8 cellular contexts compared by ENCODE assay signal in the genomic region with DNA sequence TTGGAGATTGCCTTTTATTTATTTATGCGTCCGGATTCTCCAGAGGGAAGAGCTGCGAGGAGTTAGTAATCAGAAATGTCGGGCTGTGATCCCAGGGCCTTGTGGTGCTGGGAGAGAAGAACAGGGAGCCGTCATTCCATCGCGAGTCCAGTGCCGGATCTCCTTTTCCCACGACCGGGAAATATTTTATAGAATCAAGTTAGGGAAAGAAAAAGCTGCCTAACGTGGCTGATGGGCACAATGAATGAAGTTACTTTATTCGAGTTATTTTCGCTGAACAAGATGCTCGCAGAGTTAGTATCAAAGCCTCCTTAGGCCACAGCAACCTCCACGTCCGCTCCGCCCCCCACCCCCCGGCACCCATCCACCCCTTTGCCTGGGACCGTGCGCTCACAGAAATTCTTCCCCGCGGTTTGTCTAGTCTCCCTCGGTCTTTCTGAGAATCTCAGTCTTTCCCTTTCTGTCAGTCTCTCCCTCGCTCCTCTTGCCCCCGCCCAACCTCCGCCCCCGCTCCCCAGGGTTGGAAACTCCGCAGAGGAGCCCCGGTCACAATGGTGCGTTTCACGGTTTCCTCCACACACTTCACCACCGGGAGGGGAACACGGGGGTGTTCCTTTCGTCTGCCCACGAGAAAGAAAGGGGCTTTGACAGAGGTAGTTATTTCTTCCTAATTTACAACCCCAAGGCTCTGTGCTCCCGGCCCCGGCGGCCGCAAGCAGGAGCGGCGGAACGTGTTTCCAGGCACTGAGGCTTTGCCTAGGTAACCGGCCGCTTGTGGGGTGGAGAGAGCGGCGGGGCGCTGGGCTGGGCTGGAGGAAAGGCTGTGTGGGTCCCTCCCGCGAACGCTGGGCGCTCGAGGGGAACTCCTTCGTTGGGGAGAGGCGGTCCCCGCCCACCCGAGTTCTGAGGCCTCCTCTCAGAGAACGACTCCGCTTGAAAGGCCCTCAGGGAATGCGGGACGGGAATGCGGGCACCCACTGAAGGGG. TPM values are rescaled to one million over a fixed set of nuclear protein-coding genes. Genes with fewer than 3 reads are reported as not detected.
DNase-seq lines count a peak whose midpoint lies in the region; ATAC-seq and TF ChIP-seq lines count a peak whose summit lies in the region.

No MANE protein-coding gene starts in this region.

- peak in 6 of 7 experiments; percentile 29 to 65 (median 54) for DNase-seq in CD8-positive, alpha-beta T cell
- DNase-seq in activated CD4-positive, alpha-beta T cell treated with anti-CD3 and anti-CD28 coated beads, Interleukin-2, amount 50 U/mL, for 48 hours = peak; percentile 91 to 93
- peak; percentile 47 for DNase-seq in effector CD8-positive, alpha-beta T cell (lab: John Stamatoyannopoulos, UW)
- DNase-seq in mucosa of descending colon (peak; percentile 37 to 63 (median 54)), GOT3 (lab: John Stamatoyannopoulos, UW) (no peak)
- peak; percentile 47 to 63 for DNase-seq in stimulated activated CD8-positive, alpha-beta memory T cell treated with anti-CD3 and anti-CD28 coated beads, Interleukin-2, amount 100 ng/mL, for 1 hour (ENCODE audit: low read depth in 2 of 2)

- H3K36me3 Mint-ChIP-seq in CD8-positive, alpha-beta T cell = peaks cover 27% of the 10 kb centered on the region

- TF ChIP-seq RAD21 in Ishikawa (IDR thresholded peaks at IDR 0.05; ENCODE audit: low read depth) = no peak

- H3K4me3 Mint-ChIP-seq in CD8-positive, alpha-beta T cell = peak overlapping the region; percentile 99

- intact Hi-C loops in CD8-positive, alpha-beta T cell (cut with DNase I, micrococcal nuclease) = loop anchor here (2.0 to 10.0 kb wide), 11 partner anchors 17 to 1839 kb away; a partner anchor contains a TSS
- intact Hi-C loops in mucosa of descending colon (cut with DNase I, micrococcal nuclease) = no loop called here

- no peak for ATAC-seq in CD8-positive, alpha-beta T cell
- ATAC-seq in mucosa of descending colon = no peak
- no peak for ATAC-seq in GM21737 (IDR thresholded peaks at IDR 0.05; ENCODE audit: unreplicated experiment)

- no peak for TF ChIP-seq EP300 in Ishikawa (IDR thresholded peaks at IDR 0.05; ENCODE audit: borderline replicate concordance)

- peaks cover 28% of the 10 kb centered on the region for H3K27me3 ChIP-seq in CD8-positive, alpha-beta T cell (ENCODE audit: insufficient read depth, low read length)

- peak overlapping the region; percentile 37 for H3K27ac Mint-ChIP-seq in CD8-positive, alpha-beta T cell

- POLR2A ChIA-PET in CD8-positive, alpha-beta T cell (lab: Charles Lee) = interaction anchor here (1.0 to 2.2 kb wide), 3 partner anchors 8 to 83 kb away, joined by 3 to 7 read pairs (median 3); no protein-coding TSS in a partner anchor

- no peak overlapping the region for H3K27ac ChIP-seq in CD8-positive, alpha-beta T cell (ENCODE audit: low read depth, low read length)

- H3K27me3 Mint-ChIP-seq in CD8-positive, alpha-beta T cell (ENCODE audit: low read depth) = peaks cover 49% of the 10 kb centered on the region

- peaks cover 44% of the 10 kb centered on the region for H3K4me1 ChIP-seq in CD8-positive, alpha-beta T cell (ENCODE audit: insufficient read depth, low read length)
- H3K4me1 ChIP-seq in mucosa of descending colon (ENCODE audit: low read depth) = peaks cover 44% of the 10 kb centered on the region

- CTCF ChIA-PET in CD8-positive, alpha-beta T cell (lab: Charles Lee) = interaction anchor here (0.9 to 1.4 kb wide), 12 partner anchors 10 to 191 kb away, joined by 3 to 6 read pairs (median 3); no protein-coding TSS in a partner anchor

- H3K4me3 ChIP-seq in CD8-positive, alpha-beta T cell (ENCODE audit: low read depth, low read length) = peak overlapping the region; percentile 90
- H3K4me3 ChIP-seq in mucosa of descending colon = no peak overlapping the region

- no peaks in the 10 kb centered on the region for H3K9me3 ChIP-seq in CD8-positive, alpha-beta T cell (ENCODE audit: low read length)
- H3K9me3 ChIP-seq in mucosa of descending colon = no peaks in the 10 kb centered on the region

- H3K9me3 Mint-ChIP-seq in CD8-positive, alpha-beta T cell = no peaks in the 10 kb centered on the region

- H3K4me1 Mint-ChIP-seq in CD8-positive, alpha-beta T cell (ENCODE audit: low read depth) = peaks cover 49% of the 10 kb centered on the region

- TF ChIP-seq CTCF in CD8-positive, alpha-beta T cell (IDR thresholded peaks at IDR 0.05) = no peak
- TF ChIP-seq CTCF in mucosa of descending colon (IDR thresholded peaks at IDR 0.05) = no peak

- H3K36me3 ChIP-seq in CD8-positive, alpha-beta T cell (ENCODE audit: insufficient read depth, low read length) = no peaks in the 10 kb centered on the region
- no peaks in the 10 kb centered on the region for H3K36me3 ChIP-seq in mucosa of descending colon (ENCODE audit: low read depth)

TF ChIP-seq in Ishikawa, 13 proteins besides CTCF, POLR2A, EP300 and RAD21:
- TF ChIP-seq ZBTB7A (IDR thresholded peaks at IDR 0.05; ENCODE audit: low read depth) (no peak), CEBPB (IDR thresholded peaks at IDR 0.05) (no peak), EGR1 (IDR thresholded peaks at IDR 0.05) (peak; percentile 79), TEAD4 (IDR thresholded peaks at IDR 0.05) (no peak), TAF1 (IDR thresholded peaks at IDR 0.05; ENCODE audit: low read depth) (no peak), TCF12 (IDR thresholded peaks at IDR 0.05; ENCODE audit: low read depth) (no peak), CREB1 (IDR thresholded peaks at IDR 0.05; ENCODE audit: low read depth) (no peak), YY1 (IDR thresholded peaks at IDR 0.05; ENCODE audit: low read depth) (no peak)
- TF ChIP-seq, protein P1, sequence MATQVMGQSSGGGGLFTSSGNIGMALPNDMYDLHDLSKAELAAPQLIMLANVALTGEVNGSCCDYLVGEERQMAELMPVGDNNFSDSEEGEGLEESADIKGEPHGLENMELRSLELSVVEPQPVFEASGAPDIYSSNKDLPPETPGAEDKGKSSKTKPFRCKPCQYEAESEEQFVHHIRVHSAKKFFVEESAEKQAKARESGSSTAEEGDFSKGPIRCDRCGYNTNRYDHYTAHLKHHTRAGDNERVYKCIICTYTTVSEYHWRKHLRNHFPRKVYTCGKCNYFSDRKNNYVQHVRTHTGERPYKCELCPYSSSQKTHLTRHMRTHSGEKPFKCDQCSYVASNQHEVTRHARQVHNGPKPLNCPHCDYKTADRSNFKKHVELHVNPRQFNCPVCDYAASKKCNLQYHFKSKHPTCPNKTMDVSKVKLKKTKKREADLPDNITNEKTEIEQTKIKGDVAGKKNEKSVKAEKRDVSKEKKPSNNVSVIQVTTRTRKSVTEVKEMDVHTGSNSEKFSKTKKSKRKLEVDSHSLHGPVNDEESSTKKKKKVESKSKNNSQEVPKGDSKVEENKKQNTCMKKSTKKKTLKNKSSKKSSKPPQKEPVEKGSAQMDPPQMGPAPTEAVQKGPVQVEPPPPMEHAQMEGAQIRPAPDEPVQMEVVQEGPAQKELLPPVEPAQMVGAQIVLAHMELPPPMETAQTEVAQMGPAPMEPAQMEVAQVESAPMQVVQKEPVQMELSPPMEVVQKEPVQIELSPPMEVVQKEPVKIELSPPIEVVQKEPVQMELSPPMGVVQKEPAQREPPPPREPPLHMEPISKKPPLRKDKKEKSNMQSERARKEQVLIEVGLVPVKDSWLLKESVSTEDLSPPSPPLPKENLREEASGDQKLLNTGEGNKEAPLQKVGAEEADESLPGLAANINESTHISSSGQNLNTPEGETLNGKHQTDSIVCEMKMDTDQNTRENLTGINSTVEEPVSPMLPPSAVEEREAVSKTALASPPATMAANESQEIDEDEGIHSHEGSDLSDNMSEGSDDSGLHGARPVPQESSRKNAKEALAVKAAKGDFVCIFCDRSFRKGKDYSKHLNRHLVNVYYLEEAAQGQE (IDR thresholded peaks at IDR 0.05; ENCODE audit: low read depth) = no peak

RNA-seq across cellular contexts. Expression of a gene that starts 2.0 kb away (rescaled TPM):
- total RNA-seq in CD8-positive, alpha-beta T cell = 100 to 1,000 TPM; 122 to 129 TPM
- total RNA-seq in mucosa of descending colon = 10 to 100 TPM in 1 of 3 donors, under 1 TPM in 2; 0.51 to 25.0 (median 0.69) TPM

Comparison
In these comparisons a context has a peak if more than half of its experiments do, and no peak if none do; other contexts are left out.
1. RNA of a gene that starts 2.0 kb away (total RNA-seq): 122 to 129 TPM in CD8-positive, alpha-beta T cell; 0.51 to 25.0 TPM in mucosa of descending colon; every median in the first group is over 4 times any median in the second.
2. intact Hi-C loops: an anchor here in CD8-positive, alpha-beta T cell (2.0 to 10.0 kb wide); none called in mucosa of descending colon.